ENCODE assay signal across 20 cellular contexts in genomic region chr4:177403746-177404145, GRCh38.
DNase-seq lines count a peak whose midpoint lies in the region; ATAC-seq and TF ChIP-seq lines count a peak whose summit lies in the region.
"Had no signal": no experiment of that assay in that cellular context is flagged by ENCODE, and none has a peak within 500 bp of the region (broad histone marks: within the 10 kb centered on the region; RNA-seq: fewer than 3 reads in every experiment).

No MANE protein-coding gene starts in this region.

- peaks cover 26 to 38% of the 10 kb centered on the region in 2 donors for H3K4me1 Mint-ChIP-seq in effector memory CD8-positive, alpha-beta T cell (ENCODE audit: low read depth in 2 of 2)

- H3K4me3 Mint-ChIP-seq in effector memory CD8-positive, alpha-beta T cell, result no peak overlapping the region
- H3K4me3 Mint-ChIP-seq: CD8-positive, alpha-beta memory T cell had no signal

- TF ChIP-seq CTCF in parathyroid adenoma (IDR thresholded peaks at IDR 0.05), result no peak

- H3K4me1 ChIP-seq in parathyroid adenoma, result peaks cover 7% of the 10 kb centered on the region
- H3K4me1 ChIP-seq: A549, SJSA1 had no signal

- no peaks in the 10 kb centered on the region for H3K9me3 Mint-ChIP-seq in effector memory CD8-positive, alpha-beta T cell

- no peak for ATAC-seq in effector memory CD8-positive, alpha-beta T cell (replicated peaks)
- ATAC-seq in GM21619 (IDR thresholded peaks at IDR 0.05; ENCODE audit: unreplicated experiment), result no peak
- ATAC-seq: A549, GM12878 had no signal

- H3K4me3 ChIP-seq in parathyroid adenoma (ENCODE audit: low read depth, low read length), result no peak overlapping the region
- H3K4me3 ChIP-seq: A549; BLaER1 treated with 17β-estradiol and CSF1 and Interleukin-3, amounts not matched to agents 10 nM and 100 nM; GM12878; PC-9; SJSA1 had no signal

- peak overlapping the region; percentile 46 for H2AFZ ChIP-seq in parathyroid adenoma
- H2AFZ ChIP-seq: PC-9 had no signal

- DNase-seq in DMS 273 treated with DMSO at 0.1 percent for 48 hours (lab: John Stamatoyannopoulos, UW) (peak; percentile 7), NCI-H69 (lab: John Stamatoyannopoulos, UW) (peak; percentile 9), globus pallidus (ENCODE audit: low spot score) (no peak), NCI-H1092 treated with DMSO at 0.1 percent for 48 hours (lab: John Stamatoyannopoulos, UW) (no peak), NOMO-1 treated with dmso at 0.1 percent for 144 hours (lab: John Stamatoyannopoulos, UW; ENCODE audit: unreplicated experiment) (no peak)
- no peak for DNase-seq in effector memory CD8-positive, alpha-beta T cell
- DNase-seq: CD8-positive, alpha-beta memory T cell; GDM1; NCI-H1436 treated with DMSO at 0.1 percent for 48 hours; NCI-H2081 treated with DMSO at 0.1 percent for 48 hours; NCI-H345; NCI-H748 treated with DMSO at 0.1 percent for 48 hours; PC-9 had no signal

- H3K27ac ChIP-seq in parathyroid adenoma, result no peak overlapping the region
- H3K27ac ChIP-seq: A549; BLaER1 treated with 17β-estradiol and CSF1 and Interleukin-3, amounts not matched to agents 10 nM and 100 nM; KMS-11; PC-9; SJSA1 had no signal

- H3K27me3 ChIP-seq in parathyroid adenoma (ENCODE audit: control insufficient read depth, insufficient read depth, low read length), result no peaks in the 10 kb centered on the region
- H3K27me3 ChIP-seq: BLaER1 treated with 17β-estradiol and CSF1 and Interleukin-3, amounts not matched to agents 10 nM and 100 nM had no signal

- no peak overlapping the region for H3K4me2 ChIP-seq in parathyroid adenoma (ENCODE audit: low read length)
- H3K4me2 ChIP-seq: A549; BLaER1 treated with 17β-estradiol and CSF1 and Interleukin-3, amounts not matched to agents 10 nM and 100 nM; KMS-11 had no signal

- no peaks in the 10 kb centered on the region for H3K9me3 ChIP-seq in parathyroid adenoma (ENCODE audit: control insufficient read depth, low read length)
- H3K9me3 ChIP-seq: A549, SJSA1 had no signal

- peaks cover 2% of the 10 kb centered on the region for H3K36me3 Mint-ChIP-seq in effector memory CD8-positive, alpha-beta T cell (ENCODE audit: insufficient read depth)
- H3K36me3 Mint-ChIP-seq: CD8-positive, alpha-beta memory T cell had no signal

- no peaks in the 10 kb centered on the region for H3K79me2 ChIP-seq in parathyroid adenoma

- H3K9ac ChIP-seq in parathyroid adenoma, result no peak overlapping the region
- H3K9ac ChIP-seq: BLaER1 treated with 17β-estradiol and CSF1 and Interleukin-3, amounts not matched to agents 10 nM and 100 nM; KMS-11 had no signal

- no peaks in the 10 kb centered on the region for H3K27me3 Mint-ChIP-seq in effector memory CD8-positive, alpha-beta T cell

- H3K36me3 ChIP-seq in parathyroid adenoma (ENCODE audit: control insufficient read depth, insufficient read depth, low read length), result no peaks in the 10 kb centered on the region
- H3K36me3 ChIP-seq: BLaER1 treated with 17β-estradiol and CSF1 and Interleukin-3, amounts not matched to agents 10 nM and 100 nM; SJSA1 had no signal

- peak overlapping the region; percentile 24 to 26 for H3K27ac Mint-ChIP-seq in effector memory CD8-positive, alpha-beta T cell

Comparison
In these comparisons a context has a peak if more than half of its experiments do, and no peak if none do; other contexts are left out.
1. DNase-seq: peak in DMS 273 treated with DMSO at 0.1 percent for 48 hours (single experiment) and NCI-H69 (single experiment); none in effector memory CD8-positive, alpha-beta T cell (0 of 3), globus pallidus (single experiment), NCI-H1092 treated with DMSO at 0.1 percent for 48 hours (single experiment) and NOMO-1 treated with dmso at 0.1 percent for 144 hours (single experiment).